ENCODE assay signal across 25 cellular contexts in the genomic region with DNA sequence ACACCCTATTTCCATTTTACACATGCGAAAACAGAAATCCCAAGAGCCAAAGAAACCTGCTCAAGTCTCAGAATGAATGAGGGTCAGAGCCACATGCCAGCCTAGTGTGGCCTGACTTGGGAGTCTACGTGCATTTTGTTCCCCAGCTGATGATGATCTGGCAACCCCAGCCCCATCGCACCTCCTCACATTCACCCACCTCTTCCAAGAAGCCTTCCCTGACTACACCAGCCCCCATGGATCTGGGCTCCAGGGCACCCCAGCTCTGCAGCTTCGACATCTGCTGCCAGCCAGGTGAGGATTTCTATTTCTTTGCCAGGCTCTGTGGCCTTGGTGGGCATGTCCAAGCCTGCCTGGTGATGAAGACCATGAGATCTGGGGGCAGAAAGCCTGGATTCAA. TPM values are rescaled to one million over a fixed set of nuclear protein-coding genes. Genes with fewer than 3 reads are reported as not detected.
"Had no signal": no experiment of that assay in that cellular context is flagged by ENCODE, and none has a peak within 500 bp of the region (broad histone marks: within the 10 kb centered on the region; RNA-seq: fewer than 3 reads in every experiment).

No MANE protein-coding gene starts in this region.

- H3K36me3 ChIP-seq: adrenal gland, WERI-Rb-1 had no signal

- H3K9me3 ChIP-seq: adrenal gland had no signal

- H3K4me1 ChIP-seq: adrenal gland had no signal

- H3K27me3 ChIP-seq: adrenal gland had no signal

- H3K9me3 Mint-ChIP-seq: activated naive CD8-positive, alpha-beta T cell treated with anti-CD3 and anti-CD28 coated beads, Interleukin-2, amount 10 ng/mL, durations not matched to agents 7 days and 5 days had no signal

- H3K9ac ChIP-seq: KMS-11 had no signal

- ATAC-seq: activated CD8-positive, alpha-beta T cell treated with anti-CD3 and anti-CD28 coated beads, Interleukin-2, amount 10 ng/mL, durations not matched to agents 7 days and 5 days; Right ventricle myocardium inferior had no signal

- H3K4me2 ChIP-seq: KMS-11 had no signal

- H3K36me3 Mint-ChIP-seq: activated naive CD8-positive, alpha-beta T cell treated with anti-CD3 and anti-CD28 coated beads, Interleukin-2, amount 10 ng/mL, durations not matched to agents 7 days and 5 days had no signal

- H3K27me3 Mint-ChIP-seq: activated naive CD8-positive, alpha-beta T cell treated with anti-CD3 and anti-CD28 coated beads, Interleukin-2, amount 10 ng/mL, durations not matched to agents 7 days and 5 days had no signal

- H3K4me3 ChIP-seq: adrenal gland, SK-N-MC had no signal

- H3K27ac ChIP-seq: adrenal gland, KMS-11, SK-N-MC, WERI-Rb-1 had no signal

- DNase-seq: activated CD4-positive, alpha-beta T cell treated with anti-CD3 and anti-CD28 coated beads for 4 hours; activated CD8-positive, alpha-beta memory T cell treated with anti-CD3 and anti-CD28 coated beads, Interleukin-2, amount 50 U/mL, for 48 hours; activated CD8-positive, alpha-beta T cell treated with anti-CD3 and anti-CD28 coated beads, Interleukin-2, amount 10 ng/mL, durations not matched to agents 7 days and 5 days; activated naive CD4-positive, alpha-beta T cell treated with anti-CD3 and anti-CD28 coated beads, Interleukin-2, amount 50 U/mL, for 16 hours; activated naive CD8-positive, alpha-beta T cell treated with anti-CD3 and anti-CD28 coated beads, Interleukin-2, amount 10 ng/mL, durations not matched to agents 7 days and 5 days; activated T-cell treated with anti-CD3 and anti-CD28 coated beads, Interleukin-2, amount 50 U/mL, for 1 hour; adrenal gland; anterior cingulate cortex; central memory CD4-positive, alpha-beta T cell; NCI-H1092; NCI-H1417 treated with DMSO at 0.1 percent for 48 hours; NCI-H1694; NCI-H2029; NCI-H2107; NCI-H510A treated with DMSO at 0.1 percent for 48 hours; NCI-H748 treated with DMSO at 0.1 percent for 48 hours; T-helper 1 cell; WERI-Rb-1 had no signal

- H3K27ac Mint-ChIP-seq: activated CD8-positive, alpha-beta T cell treated with anti-CD3 and anti-CD28 coated beads, Interleukin-2, amount 10 ng/mL, durations not matched to agents 7 days and 5 days; activated naive CD8-positive, alpha-beta T cell treated with anti-CD3 and anti-CD28 coated beads, Interleukin-2, amount 10 ng/mL, durations not matched to agents 7 days and 5 days had no signal

- H3K4me3 Mint-ChIP-seq: activated CD8-positive, alpha-beta T cell treated with anti-CD3 and anti-CD28 coated beads, Interleukin-2, amount 10 ng/mL, durations not matched to agents 7 days and 5 days; activated naive CD8-positive, alpha-beta T cell treated with anti-CD3 and anti-CD28 coated beads, Interleukin-2, amount 10 ng/mL, durations not matched to agents 7 days and 5 days had no signal

RNA-seq across cellular contexts. Expression of a gene that starts 41.0 kb away (rescaled TPM):
- total RNA-seq: activated CD8-positive, alpha-beta T cell treated with anti-CD3 and anti-CD28 coated beads, Interleukin-2, amount 10 ng/mL, durations not matched to agents 7 days and 5 days; activated naive CD8-positive, alpha-beta T cell treated with anti-CD3 and anti-CD28 coated beads, Interleukin-2, amount 10 ng/mL, durations not matched to agents 7 days and 5 days; MCF 10A; OCI-LY7; RPMI7951; T-helper 2 cell treated with Interferon-gamma antibody and Interleukin-4, amounts not matched to agents 100 ng/mL and 5 ng/mL, for 36 hours had no signal
